In the genomic region with DNA sequence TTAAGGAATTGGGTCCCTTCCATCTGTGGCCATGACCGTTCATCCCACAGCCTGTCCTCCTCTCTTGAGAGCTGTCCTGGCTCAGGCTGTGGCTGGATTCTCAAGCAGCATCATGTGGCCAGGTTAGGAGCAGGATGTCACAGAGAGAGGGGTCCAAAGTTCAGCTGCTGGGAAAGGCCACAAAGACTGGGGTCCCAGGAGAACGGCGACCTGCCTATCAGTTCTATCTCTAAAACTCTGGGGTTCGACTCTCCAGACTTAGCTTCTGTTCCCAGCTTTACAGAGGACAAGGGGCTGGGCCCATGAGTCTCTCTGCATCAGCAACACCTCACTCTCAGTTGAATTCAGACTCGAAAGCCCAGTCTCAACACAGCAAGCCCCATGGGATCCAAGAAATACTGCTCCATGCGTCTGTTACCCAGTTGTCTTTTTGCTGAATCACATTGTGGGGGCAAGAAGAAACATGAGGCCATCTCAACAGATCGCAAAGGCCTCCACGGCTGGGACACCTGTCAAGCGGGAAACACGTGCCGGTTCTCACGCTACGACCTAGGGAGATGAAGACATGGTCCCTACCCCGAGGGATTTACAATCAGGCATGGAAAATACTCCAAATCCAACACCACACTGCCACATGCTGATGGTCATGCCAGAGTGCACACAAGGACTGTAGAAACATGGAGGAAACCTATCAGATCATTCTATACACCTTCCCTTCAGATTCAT, we compare ENCODE assay signal across 16 cellular contexts.
"Had no signal": no experiment of that assay in that cellular context is flagged by ENCODE, and none has a peak within 500 bp of the region (broad histone marks: within the 10 kb centered on the region; RNA-seq: fewer than 3 reads in every experiment).

No MANE protein-coding gene starts in this region.

- H3K9me3 ChIP-seq: breast epithelium, heart left ventricle, tibial nerve had no signal

- H3K27me3 ChIP-seq: breast epithelium, foreskin keratinocyte, heart left ventricle, tibial nerve had no signal

- DNase-seq: activated CD4-positive, alpha-beta T cell treated with anti-CD3 and anti-CD28 coated beads, Interleukin-2, amount 10 ng/mL, durations not matched to agents 7 days and 5 days; activated naive CD4-positive, alpha-beta T cell; activated naive CD8-positive, alpha-beta T cell treated with anti-CD3 and anti-CD28 coated beads, Interleukin-2, amount 10 ng/mL, durations not matched to agents 7 days and 5 days; anterior cingulate cortex; cerebellar nuclear complex; effector memory CD4-positive, alpha-beta T cell; foreskin keratinocyte; heart left ventricle; immature natural killer cell; stimulated activated CD4-positive, alpha-beta T cell treated with anti-CD3 and anti-CD28 coated beads, Interleukin-2, amount 100 ng/mL, for 48 hours had no signal

- H3K4me3 Mint-ChIP-seq: activated CD4-positive, alpha-beta T cell treated with anti-CD3 and anti-CD28 coated beads, Interleukin-2, amount 10 ng/mL, durations not matched to agents 7 days and 5 days; activated naive CD8-positive, alpha-beta T cell treated with anti-CD3 and anti-CD28 coated beads, Interleukin-2, amount 10 ng/mL, durations not matched to agents 7 days and 5 days; dendritic cell treated with granulocyte-macrophage colony-stimulating factor and Interleukin-4, amounts not matched to agents 40 ng/mL and 50 ng/mL, for 4 days; immature natural killer cell; stimulated activated memory B cell treated with anti-CD40 and anti-IgM and Interleukin-4, amounts not matched to agents 10 μg/mL and 1 μg/mL and 100 μg/mL, for 72 hours; T-helper 2 cell treated with Interferon-gamma antibody and Interleukin-4, amounts not matched to agents 5 μg/mL and 100 μg/mL, for 36 hours had no signal

- H3K36me3 Mint-ChIP-seq: activated naive CD8-positive, alpha-beta T cell treated with anti-CD3 and anti-CD28 coated beads, Interleukin-2, amount 10 ng/mL, durations not matched to agents 7 days and 5 days; immature natural killer cell; stimulated activated memory B cell treated with anti-CD40 and anti-IgM and Interleukin-4, amounts not matched to agents 10 μg/mL and 1 μg/mL and 100 μg/mL, for 72 hours had no signal

- H3K36me3 ChIP-seq: breast epithelium, heart left ventricle, tibial nerve had no signal

- H3K4me3 ChIP-seq: breast epithelium, heart left ventricle, tibial nerve had no signal

- ATAC-seq: foreskin keratinocyte; heart left ventricle; stimulated activated memory B cell treated with anti-CD40 and anti-IgM and Interleukin-4, amounts not matched to agents 10 μg/mL and 1 μg/mL and 100 μg/mL, for 72 hours had no signal

- H3K27ac Mint-ChIP-seq: activated CD4-positive, alpha-beta T cell treated with anti-CD3 and anti-CD28 coated beads, Interleukin-2, amount 10 ng/mL, durations not matched to agents 7 days and 5 days; activated naive CD8-positive, alpha-beta T cell treated with anti-CD3 and anti-CD28 coated beads, Interleukin-2, amount 10 ng/mL, durations not matched to agents 7 days and 5 days; dendritic cell treated with granulocyte-macrophage colony-stimulating factor and Interleukin-4, amounts not matched to agents 40 ng/mL and 50 ng/mL, for 4 days; immature natural killer cell; stimulated activated memory B cell treated with anti-CD40 and anti-IgM and Interleukin-4, amounts not matched to agents 10 μg/mL and 1 μg/mL and 100 μg/mL, for 72 hours; T-helper 2 cell treated with Interferon-gamma antibody and Interleukin-4, amounts not matched to agents 5 μg/mL and 100 μg/mL, for 36 hours had no signal

- H3K9me3 Mint-ChIP-seq: activated CD4-positive, alpha-beta T cell treated with anti-CD3 and anti-CD28 coated beads, Interleukin-2, amount 10 ng/mL, durations not matched to agents 7 days and 5 days; activated naive CD8-positive, alpha-beta T cell treated with anti-CD3 and anti-CD28 coated beads, Interleukin-2, amount 10 ng/mL, durations not matched to agents 7 days and 5 days; dendritic cell treated with granulocyte-macrophage colony-stimulating factor and Interleukin-4, amounts not matched to agents 40 ng/mL and 50 ng/mL, for 4 days; immature natural killer cell; stimulated activated memory B cell treated with anti-CD40 and anti-IgM and Interleukin-4, amounts not matched to agents 10 μg/mL and 1 μg/mL and 100 μg/mL, for 72 hours; T-helper 2 cell treated with Interferon-gamma antibody and Interleukin-4, amounts not matched to agents 5 μg/mL and 100 μg/mL, for 36 hours had no signal

- H3K27ac ChIP-seq: foreskin keratinocyte, heart left ventricle, parathyroid adenoma, tibial nerve had no signal
